1 cellular context compared by ENCODE assay signal in the genomic region with DNA sequence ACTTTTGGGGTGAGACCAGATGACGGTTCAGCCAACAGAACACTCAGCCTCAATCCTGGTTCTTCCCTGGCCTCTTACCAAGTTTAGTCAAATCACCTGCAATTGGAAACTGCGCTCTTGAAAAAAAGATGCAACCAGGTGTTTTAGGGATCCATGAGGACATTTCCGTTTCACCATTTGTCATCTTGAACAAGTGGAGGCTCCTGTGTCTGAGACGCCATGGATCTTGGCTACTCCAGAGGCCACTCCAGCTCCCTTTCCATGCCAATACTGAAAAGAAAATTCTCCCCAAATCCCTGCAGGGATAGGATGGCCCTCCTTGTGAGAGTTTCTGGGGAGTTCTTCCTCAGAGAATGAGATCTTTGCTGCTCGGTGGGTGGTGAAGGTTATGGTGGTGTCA.
TF ChIP-seq lines count a peak whose summit lies in the region.

No MANE protein-coding gene starts in this region.

TF ChIP-seq in K562, 482 proteins besides CTCF, POLR2A, EP300 and RAD21 (continues in another document):
- TF ChIP-seq POLR3A (IDR thresholded peaks at IDR 0.05; ENCODE audit: borderline replicate concordance, extremely low read depth, insufficient read depth, insufficient read length) (no peak), ZNF778 (CRISPR knock-in tag; IDR thresholded peaks at IDR 0.05) (no peak), MXI1 (IDR thresholded peaks at IDR 0.05; ENCODE audit: low read depth, low read length) (no peak), ZNF75A (CRISPR knock-in tag; IDR thresholded peaks at IDR 0.05) (no peak), CEBPB (tag; IDR thresholded peaks at IDR 0.05) (no peak), CHD4 (IDR thresholded peaks at IDR 0.05; ENCODE audit: insufficient read depth, insufficient replicate concordance, low read depth, low read length, poor library complexity, severe bottlenecking) (peak; percentile 68), CREM (IDR thresholded peaks at IDR 0.05; ENCODE audit: low read depth) (no peak), CBX5 (IDR thresholded peaks at IDR 0.05; ENCODE audit: borderline replicate concordance, low read depth) (no peak), DNMT1 (IDR thresholded peaks at IDR 0.05) (no peak), ELF1 (tag; IDR thresholded peaks at IDR 0.05) (no peak), EZH2 (IDR thresholded peaks at IDR 0.05; ENCODE audit: borderline replicate concordance, low read depth, low read length) (no peak), ATF1 (CRISPR knock-in tag; IDR thresholded peaks at IDR 0.05) (0 out of 2 replicates have a peak, but pooled peaks have one; percentile 19), ATF1 (tag; IDR thresholded peaks at IDR 0.05) (no peak), ZNF133 (CRISPR knock-in tag; IDR thresholded peaks at IDR 0.05) (0 out of 2 replicates have a peak, but pooled peaks have one; percentile 69), ZBTB1 (CRISPR knock-in tag; IDR thresholded peaks at IDR 0.05; ENCODE audit: borderline replicate concordance, low read depth) (no peak), HEY1 (CRISPR knock-in tag; IDR thresholded peaks at IDR 0.05; ENCODE audit: borderline replicate concordance) (no peak), TAF15 (IDR thresholded peaks at IDR 0.05; ENCODE audit: low read depth, low read length) (no peak), JUND (IDR thresholded peaks at IDR 0.05; ENCODE audit: borderline replicate concordance, low read depth, low read length) (no peak), JUND (tag; IDR thresholded peaks at IDR 0.05; ENCODE audit: borderline replicate concordance, low read depth, low read length) (no peak), ETS2 (tag; IDR thresholded peaks at IDR 0.05; ENCODE audit: borderline replicate concordance, poor library complexity, severe bottlenecking) (no peak), HDGF (IDR thresholded peaks at IDR 0.05) (no peak), ZNF165 (CRISPR knock-in tag; IDR thresholded peaks at IDR 0.05; ENCODE audit: borderline replicate concordance) (no peak), KAT7 (CRISPR knock-in tag; IDR thresholded peaks at IDR 0.05; ENCODE audit: borderline replicate concordance) (no peak), SMAD1 (IDR thresholded peaks at IDR 0.05; ENCODE audit: low read depth, low read length, partially characterized antibody) (no peak), ZNF444 (CRISPR knock-in tag; IDR thresholded peaks at IDR 0.05) (no peak), RUNX1 (IDR thresholded peaks at IDR 0.05; ENCODE audit: low read depth) (no peak), FUS (optimal IDR thresholded peaks at IDR 0.05; ENCODE audit: low read depth, low read length) (no peak), CHD1 (IDR thresholded peaks at IDR 0.05; ENCODE audit: low read length) (peak; percentile 26), ZFX (CRISPR knock-in tag; IDR thresholded peaks at IDR 0.05) (no peak), DMBX1 (CRISPR knock-in tag; IDR thresholded peaks at IDR 0.05; ENCODE audit: borderline replicate concordance) (no peak), FIP1L1 (IDR thresholded peaks at IDR 0.05; ENCODE audit: low read depth, low read length, poor library complexity, severe bottlenecking) (no peak)
- TF ChIP-seq, protein P1, sequence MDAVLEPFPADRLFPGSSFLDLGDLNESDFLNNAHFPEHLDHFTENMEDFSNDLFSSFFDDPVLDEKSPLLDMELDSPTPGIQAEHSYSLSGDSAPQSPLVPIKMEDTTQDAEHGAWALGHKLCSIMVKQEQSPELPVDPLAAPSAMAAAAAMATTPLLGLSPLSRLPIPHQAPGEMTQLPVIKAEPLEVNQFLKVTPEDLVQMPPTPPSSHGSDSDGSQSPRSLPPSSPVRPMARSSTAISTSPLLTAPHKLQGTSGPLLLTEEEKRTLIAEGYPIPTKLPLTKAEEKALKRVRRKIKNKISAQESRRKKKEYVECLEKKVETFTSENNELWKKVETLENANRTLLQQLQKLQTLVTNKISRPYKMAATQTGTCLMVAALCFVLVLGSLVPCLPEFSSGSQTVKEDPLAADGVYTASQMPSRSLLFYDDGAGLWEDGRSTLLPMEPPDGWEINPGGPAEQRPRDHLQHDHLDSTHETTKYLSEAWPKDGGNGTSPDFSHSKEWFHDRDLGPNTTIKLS (IDR thresholded peaks at IDR 0.05; ENCODE audit: borderline replicate concordance, low read depth) = no peak
- TF ChIP-seq, protein P2, sequence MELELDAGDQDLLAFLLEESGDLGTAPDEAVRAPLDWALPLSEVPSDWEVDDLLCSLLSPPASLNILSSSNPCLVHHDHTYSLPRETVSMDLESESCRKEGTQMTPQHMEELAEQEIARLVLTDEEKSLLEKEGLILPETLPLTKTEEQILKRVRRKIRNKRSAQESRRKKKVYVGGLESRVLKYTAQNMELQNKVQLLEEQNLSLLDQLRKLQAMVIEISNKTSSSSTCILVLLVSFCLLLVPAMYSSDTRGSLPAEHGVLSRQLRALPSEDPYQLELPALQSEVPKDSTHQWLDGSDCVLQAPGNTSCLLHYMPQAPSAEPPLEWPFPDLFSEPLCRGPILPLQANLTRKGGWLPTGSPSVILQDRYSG (tag; conservative IDR thresholded peaks at IDR 0.05; ENCODE audit: low read depth) = no peak
- TF ChIP-seq, protein P3, sequence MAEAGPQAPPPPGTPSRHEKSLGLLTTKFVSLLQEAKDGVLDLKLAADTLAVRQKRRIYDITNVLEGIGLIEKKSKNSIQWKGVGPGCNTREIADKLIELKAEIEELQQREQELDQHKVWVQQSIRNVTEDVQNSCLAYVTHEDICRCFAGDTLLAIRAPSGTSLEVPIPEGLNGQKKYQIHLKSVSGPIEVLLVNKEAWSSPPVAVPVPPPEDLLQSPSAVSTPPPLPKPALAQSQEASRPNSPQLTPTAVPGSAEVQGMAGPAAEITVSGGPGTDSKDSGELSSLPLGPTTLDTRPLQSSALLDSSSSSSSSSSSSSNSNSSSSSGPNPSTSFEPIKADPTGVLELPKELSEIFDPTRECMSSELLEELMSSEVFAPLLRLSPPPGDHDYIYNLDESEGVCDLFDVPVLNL (CRISPR knock-in tag; IDR thresholded peaks at IDR 0.05; ENCODE audit: low read depth) = no peak
- TF ChIP-seq, protein P4, sequence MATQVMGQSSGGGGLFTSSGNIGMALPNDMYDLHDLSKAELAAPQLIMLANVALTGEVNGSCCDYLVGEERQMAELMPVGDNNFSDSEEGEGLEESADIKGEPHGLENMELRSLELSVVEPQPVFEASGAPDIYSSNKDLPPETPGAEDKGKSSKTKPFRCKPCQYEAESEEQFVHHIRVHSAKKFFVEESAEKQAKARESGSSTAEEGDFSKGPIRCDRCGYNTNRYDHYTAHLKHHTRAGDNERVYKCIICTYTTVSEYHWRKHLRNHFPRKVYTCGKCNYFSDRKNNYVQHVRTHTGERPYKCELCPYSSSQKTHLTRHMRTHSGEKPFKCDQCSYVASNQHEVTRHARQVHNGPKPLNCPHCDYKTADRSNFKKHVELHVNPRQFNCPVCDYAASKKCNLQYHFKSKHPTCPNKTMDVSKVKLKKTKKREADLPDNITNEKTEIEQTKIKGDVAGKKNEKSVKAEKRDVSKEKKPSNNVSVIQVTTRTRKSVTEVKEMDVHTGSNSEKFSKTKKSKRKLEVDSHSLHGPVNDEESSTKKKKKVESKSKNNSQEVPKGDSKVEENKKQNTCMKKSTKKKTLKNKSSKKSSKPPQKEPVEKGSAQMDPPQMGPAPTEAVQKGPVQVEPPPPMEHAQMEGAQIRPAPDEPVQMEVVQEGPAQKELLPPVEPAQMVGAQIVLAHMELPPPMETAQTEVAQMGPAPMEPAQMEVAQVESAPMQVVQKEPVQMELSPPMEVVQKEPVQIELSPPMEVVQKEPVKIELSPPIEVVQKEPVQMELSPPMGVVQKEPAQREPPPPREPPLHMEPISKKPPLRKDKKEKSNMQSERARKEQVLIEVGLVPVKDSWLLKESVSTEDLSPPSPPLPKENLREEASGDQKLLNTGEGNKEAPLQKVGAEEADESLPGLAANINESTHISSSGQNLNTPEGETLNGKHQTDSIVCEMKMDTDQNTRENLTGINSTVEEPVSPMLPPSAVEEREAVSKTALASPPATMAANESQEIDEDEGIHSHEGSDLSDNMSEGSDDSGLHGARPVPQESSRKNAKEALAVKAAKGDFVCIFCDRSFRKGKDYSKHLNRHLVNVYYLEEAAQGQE (CRISPR knock-in tag; IDR thresholded peaks at IDR 0.05; ENCODE audit: low read depth) = 0 out of 2 replicates have a peak, but pooled peaks have one; percentile 7
- TF ChIP-seq, protein P5, sequence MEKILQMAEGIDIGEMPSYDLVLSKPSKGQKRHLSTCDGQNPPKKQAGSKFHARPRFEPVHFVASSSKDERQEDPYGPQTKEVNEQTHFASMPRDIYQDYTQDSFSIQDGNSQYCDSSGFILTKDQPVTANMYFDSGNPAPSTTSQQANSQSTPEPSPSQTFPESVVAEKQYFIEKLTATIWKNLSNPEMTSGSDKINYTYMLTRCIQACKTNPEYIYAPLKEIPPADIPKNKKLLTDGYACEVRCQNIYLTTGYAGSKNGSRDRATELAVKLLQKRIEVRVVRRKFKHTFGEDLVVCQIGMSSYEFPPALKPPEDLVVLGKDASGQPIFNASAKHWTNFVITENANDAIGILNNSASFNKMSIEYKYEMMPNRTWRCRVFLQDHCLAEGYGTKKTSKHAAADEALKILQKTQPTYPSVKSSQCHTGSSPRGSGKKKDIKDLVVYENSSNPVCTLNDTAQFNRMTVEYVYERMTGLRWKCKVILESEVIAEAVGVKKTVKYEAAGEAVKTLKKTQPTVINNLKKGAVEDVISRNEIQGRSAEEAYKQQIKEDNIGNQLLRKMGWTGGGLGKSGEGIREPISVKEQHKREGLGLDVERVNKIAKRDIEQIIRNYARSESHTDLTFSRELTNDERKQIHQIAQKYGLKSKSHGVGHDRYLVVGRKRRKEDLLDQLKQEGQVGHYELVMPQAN (IDR thresholded peaks at IDR 0.05; ENCODE audit: borderline replicate concordance) = no peak
- TF ChIP-seq, protein P6, sequence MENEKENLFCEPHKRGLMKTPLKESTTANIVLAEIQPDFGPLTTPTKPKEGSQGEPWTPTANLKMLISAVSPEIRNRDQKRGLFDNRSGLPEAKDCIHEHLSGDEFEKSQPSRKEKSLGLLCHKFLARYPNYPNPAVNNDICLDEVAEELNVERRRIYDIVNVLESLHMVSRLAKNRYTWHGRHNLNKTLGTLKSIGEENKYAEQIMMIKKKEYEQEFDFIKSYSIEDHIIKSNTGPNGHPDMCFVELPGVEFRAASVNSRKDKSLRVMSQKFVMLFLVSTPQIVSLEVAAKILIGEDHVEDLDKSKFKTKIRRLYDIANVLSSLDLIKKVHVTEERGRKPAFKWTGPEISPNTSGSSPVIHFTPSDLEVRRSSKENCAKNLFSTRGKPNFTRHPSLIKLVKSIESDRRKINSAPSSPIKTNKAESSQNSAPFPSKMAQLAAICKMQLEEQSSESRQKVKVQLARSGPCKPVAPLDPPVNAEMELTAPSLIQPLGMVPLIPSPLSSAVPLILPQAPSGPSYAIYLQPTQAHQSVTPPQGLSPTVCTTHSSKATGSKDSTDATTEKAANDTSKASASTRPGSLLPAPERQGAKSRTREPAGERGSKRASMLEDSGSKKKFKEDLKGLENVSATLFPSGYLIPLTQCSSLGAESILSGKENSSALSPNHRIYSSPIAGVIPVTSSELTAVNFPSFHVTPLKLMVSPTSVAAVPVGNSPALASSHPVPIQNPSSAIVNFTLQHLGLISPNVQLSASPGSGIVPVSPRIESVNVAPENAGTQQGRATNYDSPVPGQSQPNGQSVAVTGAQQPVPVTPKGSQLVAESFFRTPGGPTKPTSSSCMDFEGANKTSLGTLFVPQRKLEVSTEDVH (IDR thresholded peaks at IDR 0.05; ENCODE audit: low read depth, partially characterized antibody) = no peak
- TF ChIP-seq, protein P7, sequence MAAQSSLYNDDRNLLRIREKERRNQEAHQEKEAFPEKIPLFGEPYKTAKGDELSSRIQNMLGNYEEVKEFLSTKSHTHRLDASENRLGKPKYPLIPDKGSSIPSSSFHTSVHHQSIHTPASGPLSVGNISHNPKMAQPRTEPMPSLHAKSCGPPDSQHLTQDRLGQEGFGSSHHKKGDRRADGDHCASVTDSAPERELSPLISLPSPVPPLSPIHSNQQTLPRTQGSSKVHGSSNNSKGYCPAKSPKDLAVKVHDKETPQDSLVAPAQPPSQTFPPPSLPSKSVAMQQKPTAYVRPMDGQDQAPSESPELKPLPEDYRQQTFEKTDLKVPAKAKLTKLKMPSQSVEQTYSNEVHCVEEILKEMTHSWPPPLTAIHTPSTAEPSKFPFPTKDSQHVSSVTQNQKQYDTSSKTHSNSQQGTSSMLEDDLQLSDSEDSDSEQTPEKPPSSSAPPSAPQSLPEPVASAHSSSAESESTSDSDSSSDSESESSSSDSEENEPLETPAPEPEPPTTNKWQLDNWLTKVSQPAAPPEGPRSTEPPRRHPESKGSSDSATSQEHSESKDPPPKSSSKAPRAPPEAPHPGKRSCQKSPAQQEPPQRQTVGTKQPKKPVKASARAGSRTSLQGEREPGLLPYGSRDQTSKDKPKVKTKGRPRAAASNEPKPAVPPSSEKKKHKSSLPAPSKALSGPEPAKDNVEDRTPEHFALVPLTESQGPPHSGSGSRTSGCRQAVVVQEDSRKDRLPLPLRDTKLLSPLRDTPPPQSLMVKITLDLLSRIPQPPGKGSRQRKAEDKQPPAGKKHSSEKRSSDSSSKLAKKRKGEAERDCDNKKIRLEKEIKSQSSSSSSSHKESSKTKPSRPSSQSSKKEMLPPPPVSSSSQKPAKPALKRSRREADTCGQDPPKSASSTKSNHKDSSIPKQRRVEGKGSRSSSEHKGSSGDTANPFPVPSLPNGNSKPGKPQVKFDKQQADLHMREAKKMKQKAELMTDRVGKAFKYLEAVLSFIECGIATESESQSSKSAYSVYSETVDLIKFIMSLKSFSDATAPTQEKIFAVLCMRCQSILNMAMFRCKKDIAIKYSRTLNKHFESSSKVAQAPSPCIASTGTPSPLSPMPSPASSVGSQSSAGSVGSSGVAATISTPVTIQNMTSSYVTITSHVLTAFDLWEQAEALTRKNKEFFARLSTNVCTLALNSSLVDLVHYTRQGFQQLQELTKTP (IDR thresholded peaks at IDR 0.05; ENCODE audit: low read depth in 1 of 2, partially characterized antibody in 2 of 2) = no peak
- TF ChIP-seq, protein P8, sequence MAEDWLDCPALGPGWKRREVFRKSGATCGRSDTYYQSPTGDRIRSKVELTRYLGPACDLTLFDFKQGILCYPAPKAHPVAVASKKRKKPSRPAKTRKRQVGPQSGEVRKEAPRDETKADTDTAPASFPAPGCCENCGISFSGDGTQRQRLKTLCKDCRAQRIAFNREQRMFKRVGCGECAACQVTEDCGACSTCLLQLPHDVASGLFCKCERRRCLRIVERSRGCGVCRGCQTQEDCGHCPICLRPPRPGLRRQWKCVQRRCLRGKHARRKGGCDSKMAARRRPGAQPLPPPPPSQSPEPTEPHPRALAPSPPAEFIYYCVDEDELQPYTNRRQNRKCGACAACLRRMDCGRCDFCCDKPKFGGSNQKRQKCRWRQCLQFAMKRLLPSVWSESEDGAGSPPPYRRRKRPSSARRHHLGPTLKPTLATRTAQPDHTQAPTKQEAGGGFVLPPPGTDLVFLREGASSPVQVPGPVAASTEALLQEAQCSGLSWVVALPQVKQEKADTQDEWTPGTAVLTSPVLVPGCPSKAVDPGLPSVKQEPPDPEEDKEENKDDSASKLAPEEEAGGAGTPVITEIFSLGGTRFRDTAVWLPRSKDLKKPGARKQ (CRISPR knock-in tag; IDR thresholded peaks at IDR 0.05) = no peak
- TF ChIP-seq, protein P9, sequence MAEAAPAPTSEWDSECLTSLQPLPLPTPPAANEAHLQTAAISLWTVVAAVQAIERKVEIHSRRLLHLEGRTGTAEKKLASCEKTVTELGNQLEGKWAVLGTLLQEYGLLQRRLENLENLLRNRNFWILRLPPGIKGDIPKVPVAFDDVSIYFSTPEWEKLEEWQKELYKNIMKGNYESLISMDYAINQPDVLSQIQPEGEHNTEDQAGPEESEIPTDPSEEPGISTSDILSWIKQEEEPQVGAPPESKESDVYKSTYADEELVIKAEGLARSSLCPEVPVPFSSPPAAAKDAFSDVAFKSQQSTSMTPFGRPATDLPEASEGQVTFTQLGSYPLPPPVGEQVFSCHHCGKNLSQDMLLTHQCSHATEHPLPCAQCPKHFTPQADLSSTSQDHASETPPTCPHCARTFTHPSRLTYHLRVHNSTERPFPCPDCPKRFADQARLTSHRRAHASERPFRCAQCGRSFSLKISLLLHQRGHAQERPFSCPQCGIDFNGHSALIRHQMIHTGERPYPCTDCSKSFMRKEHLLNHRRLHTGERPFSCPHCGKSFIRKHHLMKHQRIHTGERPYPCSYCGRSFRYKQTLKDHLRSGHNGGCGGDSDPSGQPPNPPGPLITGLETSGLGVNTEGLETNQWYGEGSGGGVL (CRISPR knock-in tag; IDR thresholded peaks at IDR 0.05) = no peak
